ENCODE assay signal across 27 cellular contexts in the genomic region with DNA sequence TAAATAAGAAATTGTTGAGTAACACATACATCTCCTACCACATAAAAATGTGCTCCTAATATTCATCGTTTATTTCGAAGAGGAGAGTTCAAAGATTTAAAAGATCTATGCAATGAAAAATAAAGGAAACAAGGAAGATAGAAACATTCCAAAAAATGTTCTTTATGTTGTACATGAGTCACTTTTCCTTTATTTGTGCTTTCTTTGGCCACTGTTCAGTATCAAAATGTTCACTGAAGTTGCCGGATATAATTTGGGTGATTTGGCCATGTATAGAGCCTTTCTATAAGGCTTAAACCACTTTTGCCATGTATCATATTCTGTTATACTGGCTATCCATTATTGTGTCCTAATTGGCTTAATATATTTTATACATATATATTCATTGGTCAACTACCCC.
"Had no signal": no experiment of that assay in that cellular context is flagged by ENCODE, and none has a peak within 500 bp of the region (broad histone marks: within the 10 kb centered on the region; RNA-seq: fewer than 3 reads in every experiment).

No MANE protein-coding gene starts in this region.

- ATAC-seq: activated CD4-positive, CD25-positive, alpha-beta regulatory T cell treated with anti-CD3 and anti-CD28 coated beads, Interleukin-2, amount 50 U/mL, for 24 hours; heart left ventricle; pancreas; sciatic nerve; T-helper 17 cell; upper lobe of right lung had no signal

- H3K4me3 ChIP-seq: adrenal gland, heart left ventricle, pancreas, prostate gland, suprapubic skin, tibial artery, upper lobe of right lung had no signal

- DNase-seq: activated CD4-positive, alpha-beta T cell treated with anti-CD3 and anti-CD28 coated beads for 48 hours; activated CD4-positive, alpha-beta T cell treated with anti-CD3 and anti-CD28 coated beads, Interleukin-2, amount 50 U/mL, for 48 hours; activated CD8-positive, alpha-beta memory T cell treated with anti-CD3 and anti-CD28 coated beads for 24 hours; activated effector memory CD4-positive, alpha-beta T cell treated with Interleukin-2 at 50 U/mL for 16 hours; activated naive CD4-positive, alpha-beta T cell treated with Interleukin-2 at 50 U/mL for 16 hours; adrenal gland; aorta; caudate nucleus; effector CD8-positive, alpha-beta T cell; heart left ventricle; hypothalamus; immature natural killer cell; naive B cell; nephron progenitor cell; pancreas; retina; stimulated activated CD4-positive, alpha-beta T cell treated with anti-CD3 and anti-CD28 coated beads, Interleukin-15, amount 100 ng/mL, for 24 hours; stimulated activated naive CD4-positive, alpha-beta T cell; T-helper 17 cell; T1000; tibial artery; upper lobe of right lung; WERI-Rb-1 had no signal
